10 cellular contexts compared by ENCODE assay signal in the genomic region with DNA sequence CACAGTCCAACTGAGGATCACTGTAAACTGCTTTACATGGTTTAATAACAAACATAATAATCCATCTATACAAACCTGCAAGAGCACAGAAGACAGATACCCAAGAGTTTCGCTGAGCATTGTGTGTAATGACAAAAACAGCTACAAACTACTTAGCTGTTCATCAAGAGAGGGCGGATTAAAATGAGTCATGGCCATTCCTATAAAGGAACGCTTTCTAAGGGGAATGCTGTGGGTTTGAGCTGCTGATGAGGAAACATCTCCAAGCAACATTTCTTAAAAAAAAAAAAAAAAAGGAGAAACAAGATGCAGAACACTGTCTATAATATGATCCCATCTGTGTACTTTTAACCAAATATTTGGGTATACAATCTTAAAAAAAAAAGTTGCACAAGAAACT. TPM values are rescaled to one million over a fixed set of nuclear protein-coding genes. Genes with fewer than 3 reads are reported as not detected.
DNase-seq lines count a peak whose midpoint lies in the region; ATAC-seq and TF ChIP-seq lines count a peak whose summit lies in the region.
"Had no signal": no experiment of that assay in that cellular context is flagged by ENCODE, and none has a peak within 500 bp of the region (broad histone marks: within the 10 kb centered on the region; RNA-seq: fewer than 3 reads in every experiment).

No MANE protein-coding gene starts in this region.

- CTCF ChIA-PET in BJ (lab: Yijun Ruan, JAX): interaction anchor here (1.3 to 1.9 kb wide), 2 partner anchors 9 to 60 kb away, joined by 3 to 5 read pairs; no protein-coding TSS in a partner anchor

- H3K4me3 ChIP-seq in BJ (ENCODE audit: low read depth, low read length) (no peak overlapping the region), left lung (no peak overlapping the region), prostate gland (no peak overlapping the region)
- H3K4me3 ChIP-seq: SJSA1 had no signal

- WGBS in prostate gland: 77% methylated on average over 3 of the region's 3 CpGs

- peaks cover 2% of the 10 kb centered on the region; the same call in 1 of the 2 replicates for H3K36me3 ChIP-seq in BJ (ENCODE audit: control insufficient read depth, insufficient read depth, low read length)
- H3K36me3 ChIP-seq in left lung: no peaks in the 10 kb centered on the region
- no peaks in the 10 kb centered on the region for H3K36me3 ChIP-seq in prostate gland

- ATAC-seq in left lung: peak; percentile 25
- no peak for ATAC-seq in HG02884 (IDR thresholded peaks at IDR 0.05; ENCODE audit: unreplicated experiment)

- TF ChIP-seq CTCF in BJ (IDR thresholded peaks at IDR 0.05; ENCODE audit: insufficient read depth, low read depth, low read length): no peak
- no peak for TF ChIP-seq CTCF in left lung (IDR thresholded peaks at IDR 0.05)
- TF ChIP-seq CTCF in prostate gland (IDR thresholded peaks at IDR 0.05): no peak

- H3K27ac ChIP-seq in left lung (peak overlapping the region in 1 of 2 donors; percentile 18), prostate gland (no peak overlapping the region)

- TF ChIP-seq POLR2A in prostate gland (IDR thresholded peaks at IDR 0.05): no peak

- H3K27me3 ChIP-seq in BJ (ENCODE audit: control insufficient read depth, insufficient read depth, low read length): no peaks in the 10 kb centered on the region
- no peaks in the 10 kb centered on the region for H3K27me3 ChIP-seq in left lung
- H3K27me3 ChIP-seq in prostate gland (replicated peaks; ENCODE audit: insufficient read depth): no peaks in the 10 kb centered on the region
- H3K27me3 ChIP-seq: SJSA1 had no signal

- H3K9me3 ChIP-seq in left lung (no peaks in the 10 kb centered on the region), prostate gland (no peaks in the 10 kb centered on the region)
- H3K9me3 ChIP-seq: SJSA1 had no signal

- H3K4me1 ChIP-seq in left lung (peaks cover 6 to 57% of the 10 kb centered on the region in 2 donors), prostate gland (replicated peaks) (no peaks in the 10 kb centered on the region)

- intact Hi-C loops in left lung (cut with DNase I) (no loop called here), prostate gland (cut with DNase I) (no loop called here)

- POLR2A ChIA-PET in BJ (lab: Charles Lee): interaction anchor here (0.6 to 0.7 kb wide), 2 partner anchors 35 to 155 kb away, joined by 8 to 9 read pairs; no protein-coding TSS in a partner anchor

- DNase-seq in BJ (ENCODE audit: low read depth): peak; percentile 83
- DNase-seq in HS-27A (ENCODE audit: low read depth): peak; percentile 67
- DNase-seq in amniotic stem cell (lab: John Stamatoyannopoulos, UW): peak; percentile 50
- DNase-seq in left lung: no peak
- no peak for DNase-seq in iPS-NIHi11 (ENCODE audit: low spot score)
- no peak for DNase-seq in prostate gland (ENCODE audit: low spot score)
- DNase-seq in activated CD8-positive, alpha-beta memory T cell treated with anti-CD3 and anti-CD28 coated beads, Interleukin-2, amount 50 U/mL, for 48 hours: no peak
- DNase-seq: activated CD8-positive, alpha-beta memory T cell treated with anti-CD3 and anti-CD28 coated beads, Interleukin-2, amount 50 U/mL, for 4 hours had no signal

RNA-seq across cellular contexts. Expression of a gene that starts 33.8 kb away (rescaled TPM):
- 81.9 and 83.7 TPM in 2 replicates for polyA plus RNA-seq in BJ (2011; rRNA removed)
- 77.1 and 93.2 TPM in 2 replicates for polyA minus RNA-seq in BJ (2011; rRNA and poly(A)+ RNA removed)
- total RNA-seq in left lung (10 to 100 TPM; 49.3 to 68.5 TPM), prostate gland (10 to 100 TPM; 29.4 to 46.6 TPM)

Comparison
In these comparisons a context has a peak if more than half of its experiments do, and no peak if none do; other contexts are left out.
1. DNase-seq: peak in BJ (single experiment), HS-27A (single experiment) and amniotic stem cell (single experiment); none in left lung (0 of 2), iPS-NIHi11 (single experiment), prostate gland (single experiment) and activated CD8-positive, alpha-beta memory T cell treated with anti-CD3 and anti-CD28 coated beads, Interleukin-2, amount 50 U/mL, for 48 hours (single experiment).